ENCODE assay signal across 28 cellular contexts in the genomic region with DNA sequence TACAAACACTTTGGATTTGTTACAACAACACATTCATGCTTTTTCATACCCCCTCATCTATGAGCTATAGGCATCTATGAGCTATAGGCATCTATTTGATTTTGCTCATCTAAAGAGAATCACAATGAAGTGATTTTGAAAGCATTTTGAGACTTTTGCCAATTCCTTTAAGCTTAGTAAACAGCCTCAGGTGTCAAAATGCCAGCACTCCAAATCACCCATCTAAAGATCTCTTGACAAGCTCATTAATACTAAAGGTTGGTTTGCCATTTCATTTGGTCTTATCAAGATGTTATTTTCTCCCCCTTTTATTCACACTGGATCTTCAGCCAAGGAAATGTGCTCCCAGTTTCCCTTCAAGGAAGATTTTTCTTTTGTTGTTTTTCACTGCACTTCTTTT.
DNase-seq lines count a peak whose midpoint lies in the region; ATAC-seq, FAIRE-seq and TF ChIP-seq lines count a peak whose summit lies in the region.
"Had no signal": no experiment of that assay in that cellular context is flagged by ENCODE, and none has a peak within 500 bp of the region (broad histone marks: within the 10 kb centered on the region; RNA-seq: fewer than 3 reads in every experiment).

No MANE protein-coding gene starts in this region.

- peak overlapping the region; percentile 30; the same call in 1 of the 2 replicates for H3K4me3 ChIP-seq in PC-9
- H3K4me3 ChIP-seq: dorsolateral prefrontal cortex, K562, lower lobe of right lung, MG63, ovary, right atrium auricular region, suprapubic skin had no signal

- H3K27ac ChIP-seq in PC-9 (peak overlapping the region; percentile 93), foreskin keratinocyte (no peak overlapping the region)
- H3K27ac ChIP-seq: lower lobe of right lung, ovary, suprapubic skin, VCaP had no signal

- H3K9me3 ChIP-seq in PC-9 (ENCODE audit: insufficient read depth, low read depth), result no peaks in the 10 kb centered on the region
- H3K9me3 ChIP-seq: lower lobe of right lung, MG63, ovary, right atrium auricular region, suprapubic skin had no signal

- H3K27me3 ChIP-seq in PC-9 (ENCODE audit: insufficient read depth, low read depth) (no peaks in the 10 kb centered on the region), foreskin keratinocyte (no peaks in the 10 kb centered on the region)
- H3K27me3 ChIP-seq: dorsolateral prefrontal cortex, MG63, ovary, right atrium auricular region, suprapubic skin had no signal

- no peaks in the 10 kb centered on the region for H3K4me1 Mint-ChIP-seq in stimulated activated memory B cell treated with anti-CD40 and anti-IgM and Interleukin-4, amounts not matched to agents 10 μg/mL and 1 μg/mL and 100 μg/mL, for 72 hours
- H3K4me1 Mint-ChIP-seq: activated naive CD8-positive, alpha-beta T cell treated with anti-CD3 and anti-CD28 coated beads, Interleukin-2, amount 50 U/mL, for 24 hours; B cell; nephron progenitor cell had no signal

- POLR2A ChIA-PET in PC-9 (lab: Charles Lee; ENCODE audit: unreplicated experiment), result interaction anchor here (0.5 to 0.9 kb wide), 6 partner anchors 17 to 315 kb away, joined by 3 to 8 read pairs (median 5); no protein-coding TSS in a partner anchor

- intact Hi-C loops in PC-9 (cut with micrococcal nuclease; ENCODE audit: unreplicated experiment), result loop anchor here (5.0 to 10.0 kb wide), 2 partner anchors 161 to 253 kb away; partner anchors contain the start of genes CYBRD1, DCAF17 and METTL8

- DNase-seq in G401 (ENCODE audit: low spot score) (peak; percentile 21), PC-9 (peak; percentile 24 to 94), foreskin keratinocyte (peak; percentile 20 to 50), HPDE6-E6E7 (ENCODE audit: extremely low spot score) (no peak), D721Med (ENCODE audit: insufficient read length, low spot score) (no peak), H4 (ENCODE audit: low spot score) (no peak)
- DNase-seq: activated CD4-positive, alpha-beta T cell treated with anti-CD3 and anti-CD28 coated beads for 48 hours; activated naive CD8-positive, alpha-beta T cell treated with anti-CD3 and anti-CD28 coated beads, Interleukin-2, amount 50 U/mL, for 24 hours; activated T-cell treated with anti-CD3 and anti-CD28 coated beads, Interleukin-2, amount 50 U/mL, for 4 hours; CD8-positive, alpha-beta T cell; DMS153; NCI-H2081; NCI-H748 treated with DMSO at 0.1 percent for 48 hours; nephron progenitor cell; stimulated activated CD4-positive, alpha-beta T cell treated with anti-CD3 and anti-CD28 coated beads, Interleukin-4, amount 100 ng/mL, for 1 hour had no signal

- H3K79me2 ChIP-seq in PC-9 (ENCODE audit: low read depth), result no peaks in the 10 kb centered on the region

- H3K4me1 ChIP-seq in PC-9 (replicated peaks; ENCODE audit: insufficient read depth), result peaks cover 43% of the 10 kb centered on the region
- peaks cover 20% of the 10 kb centered on the region for H3K4me1 ChIP-seq in foreskin keratinocyte
- H3K4me1 ChIP-seq: right atrium auricular region had no signal

- peak overlapping the region; percentile 15 for H3K27ac Mint-ChIP-seq in stimulated activated memory B cell treated with anti-CD40 and anti-IgM and Interleukin-4, amounts not matched to agents 10 μg/mL and 1 μg/mL and 100 μg/mL, for 72 hours
- H3K27ac Mint-ChIP-seq: activated naive CD8-positive, alpha-beta T cell treated with anti-CD3 and anti-CD28 coated beads, Interleukin-2, amount 50 U/mL, for 24 hours; B cell; CD8-positive, alpha-beta T cell; nephron progenitor cell; T-helper 2 cell treated with Interferon-gamma antibody and Interleukin-4, amounts not matched to agents 5 μg/mL and 100 μg/mL, for 36 hours had no signal

- no peak overlapping the region for H2AFZ ChIP-seq in PC-9

- H4K20me1 ChIP-seq in PC-9 (ENCODE audit: insufficient read depth), result no peaks in the 10 kb centered on the region

- BruUV-seq in PC-9 (replicated peaks; lab: Mats Ljungman, UMichigan), result TSS peak; percentile 55

- H3K27me3 Mint-ChIP-seq in stimulated activated memory B cell treated with anti-CD40 and anti-IgM and Interleukin-4, amounts not matched to agents 10 μg/mL and 1 μg/mL and 100 μg/mL, for 72 hours, result no peaks in the 10 kb centered on the region
- H3K27me3 Mint-ChIP-seq: activated naive CD8-positive, alpha-beta T cell treated with anti-CD3 and anti-CD28 coated beads, Interleukin-2, amount 50 U/mL, for 24 hours; B cell had no signal

- no peak for ATAC-seq in foreskin keratinocyte
- ATAC-seq in stimulated activated memory B cell treated with anti-CD40 and anti-IgM and Interleukin-4, amounts not matched to agents 10 μg/mL and 1 μg/mL and 100 μg/mL, for 72 hours, result no peak
- no peak for ATAC-seq in HG03097 (IDR thresholded peaks at IDR 0.05; ENCODE audit: low FRiP score, unreplicated experiment)
- ATAC-seq: activated naive CD8-positive, alpha-beta T cell treated with anti-CD3 and anti-CD28 coated beads, Interleukin-2, amount 50 U/mL, for 24 hours; activated T-cell treated with anti-CD3 and anti-CD28 coated beads, Interleukin-2, amount 50 U/mL, for 4 hours; CD8-positive, alpha-beta T cell had no signal

- in situ Hi-C loops in G401 (cut with HindIII; ENCODE audit: low sequenced_read_pairs), result no loop called here

- H3K9me3 Mint-ChIP-seq in stimulated activated memory B cell treated with anti-CD40 and anti-IgM and Interleukin-4, amounts not matched to agents 10 μg/mL and 1 μg/mL and 100 μg/mL, for 72 hours, result no peaks in the 10 kb centered on the region
- H3K9me3 Mint-ChIP-seq: activated naive CD8-positive, alpha-beta T cell treated with anti-CD3 and anti-CD28 coated beads, Interleukin-2, amount 50 U/mL, for 24 hours; activated T-cell treated with anti-CD3 and anti-CD28 coated beads, Interleukin-2, amount 50 U/mL, for 4 hours; CD8-positive, alpha-beta T cell; nephron progenitor cell; T-helper 2 cell treated with Interferon-gamma antibody and Interleukin-4, amounts not matched to agents 5 μg/mL and 100 μg/mL, for 36 hours had no signal

- H3K36me3 Mint-ChIP-seq in stimulated activated memory B cell treated with anti-CD40 and anti-IgM and Interleukin-4, amounts not matched to agents 10 μg/mL and 1 μg/mL and 100 μg/mL, for 72 hours, result no peaks in the 10 kb centered on the region
- H3K36me3 Mint-ChIP-seq: CD8-positive, alpha-beta T cell had no signal

- peak overlapping the region; percentile 76 for H3K4me2 ChIP-seq in PC-9

- no peaks in the 10 kb centered on the region for H3K9me2 ChIP-seq in PC-9 (ENCODE audit: insufficient read depth)

- H3K4me3 Mint-ChIP-seq in stimulated activated memory B cell treated with anti-CD40 and anti-IgM and Interleukin-4, amounts not matched to agents 10 μg/mL and 1 μg/mL and 100 μg/mL, for 72 hours, result no peak overlapping the region
- H3K4me3 Mint-ChIP-seq: activated naive CD8-positive, alpha-beta T cell treated with anti-CD3 and anti-CD28 coated beads, Interleukin-2, amount 50 U/mL, for 24 hours; activated T-cell treated with anti-CD3 and anti-CD28 coated beads, Interleukin-2, amount 50 U/mL, for 4 hours; B cell; CD8-positive, alpha-beta T cell; nephron progenitor cell; T-helper 2 cell treated with Interferon-gamma antibody and Interleukin-4, amounts not matched to agents 5 μg/mL and 100 μg/mL, for 36 hours had no signal

- no peak for TF ChIP-seq CTCF in PC-9 (conservative IDR thresholded peaks at IDR 0.05)
- TF ChIP-seq CTCF in foreskin keratinocyte (conservative IDR thresholded peaks at IDR 0.05), result no peak
- TF ChIP-seq CTCF in D721Med (IDR thresholded peaks at IDR 0.05; ENCODE audit: insufficient read depth, missing control alignments), result no peak

- CTCF ChIA-PET in PC-9 (lab: Charles Lee), result interaction anchor here (1.1 kb wide), 1 partner anchor 145 kb away, joined by 5 read pairs; no protein-coding TSS in a partner anchor

- no peak for FAIRE-seq in D721Med (lab: Jason Lieb, UNC)
- FAIRE-seq: H1 had no signal

- H3F3A ChIP-seq in PC-9 (ENCODE audit: insufficient read depth, low read depth), result peaks cover 33% of the 10 kb centered on the region

- H3K36me3 ChIP-seq in PC-9 (ENCODE audit: low read depth), result no peaks in the 10 kb centered on the region
- H3K36me3 ChIP-seq: lower lobe of right lung, MG63, ovary, right atrium auricular region, suprapubic skin had no signal

Comparison
In these comparisons a context has a peak if more than half of its experiments do, and no peak if none do; other contexts are left out.
1. DNase-seq: peak in G401 (single experiment), PC-9 (2 of 2) and foreskin keratinocyte (2 of 2); none in HPDE6-E6E7 (single experiment), D721Med (single experiment) and H4 (single experiment).